ENCODE assay signal across 7 cellular contexts in genomic region chr6:36131517-36132220, GRCh38. TPM values are rescaled to one million over a fixed set of nuclear protein-coding genes. Genes with fewer than 3 reads are reported as not detected.
A peak's percentile ranks its signal among the peaks of the same experiment; 100 is the strongest.
DNase-seq lines count a peak whose midpoint lies in the region; ATAC-seq and TF ChIP-seq lines count a peak whose summit lies in the region.

No MANE protein-coding gene starts in this region.

- CTCF ChIA-PET in HEK293 (lab: Yijun Ruan, JAX): interaction anchor here (0.6 to 1.6 kb wide), 6 partner anchors 8 to 250 kb away, joined by 3 to 6 read pairs (median 4); no protein-coding TSS in a partner anchor

- H3K4me1 ChIP-seq in HEK293 (ENCODE audit: control insufficient read depth, insufficient read depth, low read length) (peaks cover 13% of the 10 kb centered on the region), Loucy (ENCODE audit: insufficient read depth, low read length, poor library complexity, severe bottlenecking) (peaks cover 28% of the 10 kb centered on the region), mucosa of stomach (ENCODE audit: control insufficient read depth, insufficient read depth, low read length) (peaks cover 16% of the 10 kb centered on the region), testis (peaks cover 37% of the 10 kb centered on the region)

- WGBS in testis, 2 donors: 3 to 10% methylated on average over 6 to 8 of the region's 8 CpGs

- H3K4me3 ChIP-seq in HEK293 (ENCODE audit: low read depth, low read length) (no peak overlapping the region), Loucy (ENCODE audit: low read length, poor library complexity, severe bottlenecking) (peak overlapping the region; percentile 0), mucosa of stomach (ENCODE audit: low read length) (peak overlapping the region; percentile 71), testis (peak overlapping the region in 1 of 2 donors; percentile 66)

- TF ChIP-seq POLR2A in testis (IDR thresholded peaks at IDR 0.05): no peak

- peak; percentile 90 for ATAC-seq in GM18502 (IDR thresholded peaks at IDR 0.05; ENCODE audit: poor library complexity, unreplicated experiment)

- intact Hi-C loops in testis (cut with DNase I; ENCODE audit: low total_unique reads): no loop called here

- no peaks in the 10 kb centered on the region for H3K79me2 ChIP-seq in Loucy (ENCODE audit: insufficient read depth, low read length)

- DNase-seq in UCSD-AML1 (lab: John Stamatoyannopoulos, UW; ENCODE audit: unreplicated experiment) (peak; percentile 45), testis (peak; percentile 83)
- peak; percentile 33 for DNase-seq in effector CD4-positive, alpha-beta T cell

- no peaks in the 10 kb centered on the region for H3F3A ChIP-seq in Loucy (ENCODE audit: low read depth)

- H3K36me3 ChIP-seq in HEK293 (ENCODE audit: control insufficient read depth in 2 of 2, insufficient read depth in 1 of 2, low read length in 2 of 2) (no peaks in the 10 kb centered on the region), Loucy (ENCODE audit: insufficient read depth, low read length) (no peaks in the 10 kb centered on the region), mucosa of stomach (ENCODE audit: control insufficient read depth, insufficient read depth, low read length) (peaks cover 4% of the 10 kb centered on the region), testis (ENCODE audit: low read depth, missing control alignments) (no peaks in the 10 kb centered on the region)

- H4K20me1 ChIP-seq in Loucy (ENCODE audit: insufficient read depth, low read length, poor library complexity, severe bottlenecking): no peaks in the 10 kb centered on the region

- H3K27ac ChIP-seq in HEK293 (ENCODE audit: extremely low read depth, low read depth, low read length) (peak overlapping the region; percentile 76), testis (peak overlapping the region; percentile 81 to 83)

- H2AFZ ChIP-seq in Loucy (ENCODE audit: low read length): no peak overlapping the region

- TF ChIP-seq CTCF in HEK293 (tag by site-specific recombination; IDR thresholded peaks at IDR 0.05) (no peak), Loucy (conservative IDR thresholded peaks at IDR 0.05; ENCODE audit: low read length) (no peak), testis (IDR thresholded peaks at IDR 0.05) (no peak)

- peak overlapping the region; percentile 36 for H3K4me2 ChIP-seq in Loucy (ENCODE audit: low read depth, low read length, poor library complexity, severe bottlenecking)

- POLR2A ChIA-PET in HEK293 (lab: Yijun Ruan, JAX): interaction anchor here (1.2 to 1.3 kb wide), 2 partner anchors 63 to 238 kb away, joined by 3 read pairs; no protein-coding TSS in a partner anchor

- H3K9me2 ChIP-seq in Loucy (replicated peaks; ENCODE audit: low read depth, low read length): no peaks in the 10 kb centered on the region

- H3K9ac ChIP-seq in Loucy (ENCODE audit: low read depth, low read length, poor library complexity, severe bottlenecking) (no peak overlapping the region), mucosa of stomach (ENCODE audit: low read length) (peak overlapping the region; percentile 91)

- H3K27me3 ChIP-seq in Loucy (ENCODE audit: insufficient read depth, low read length, poor library complexity, severe bottlenecking): no peaks in the 10 kb centered on the region
- H3K27me3 ChIP-seq in mucosa of stomach (ENCODE audit: control insufficient read depth, insufficient read depth, low read length): no peaks in the 10 kb centered on the region
- no peaks in the 10 kb centered on the region for H3K27me3 ChIP-seq in testis

- H3K9me3 ChIP-seq in HEK293 (ENCODE audit: control insufficient read depth, insufficient read depth, low read depth, low read length) (no peaks in the 10 kb centered on the region), Loucy (ENCODE audit: insufficient read depth, low read depth, low read length) (no peaks in the 10 kb centered on the region), mucosa of stomach (ENCODE audit: control insufficient read depth, low read length) (no peaks in the 10 kb centered on the region), testis (no peaks in the 10 kb centered on the region)

TF ChIP-seq in HEK293, 187 proteins besides CTCF, POLR2A, EP300 and RAD21:
- TF ChIP-seq ZNF660 (tag by site-specific recombination; IDR thresholded peaks at IDR 0.05) (0 out of 2 replicates have a peak, but pooled peaks have one; percentile 56), ZSCAN16 (tag by site-specific recombination; IDR thresholded peaks at IDR 0.05) (peak; percentile 94), GFI1B (tag by site-specific recombination; IDR thresholded peaks at IDR 0.05) (peak; percentile 89), ZNF19 (tag by site-specific recombination; IDR thresholded peaks at IDR 0.05; ENCODE audit: low read depth) (no peak), ZNF488 (tag by site-specific recombination; IDR thresholded peaks at IDR 0.05) (no peak), BCL6B (tag by site-specific recombination; IDR thresholded peaks at IDR 0.05) (peak; percentile 55; the same call in 1 of the 2 replicates), ZNF623 (tag by site-specific recombination; IDR thresholded peaks at IDR 0.05) (no peak), ZNF155 (tag by site-specific recombination; IDR thresholded peaks at IDR 0.05) (no peak), ZNF174 (tag by site-specific recombination; IDR thresholded peaks at IDR 0.05) (no peak), ZBTB17 (tag by site-specific recombination; IDR thresholded peaks at IDR 0.05) (0 out of 2 replicates have a peak, but pooled peaks have one; percentile 15), TRIM28 (IDR thresholded peaks at IDR 0.05; ENCODE audit: borderline replicate concordance, low read length) (peak; percentile 84), OSR2 (tag by site-specific recombination; IDR thresholded peaks at IDR 0.05) (peak; percentile 78), HOXA7 (CRISPR knock-in tag; IDR thresholded peaks at IDR 0.05; ENCODE audit: borderline replicate concordance) (no peak)

RNA-seq across cellular contexts. Expression of gene MAPK13, which starts 1.4 kb away (rescaled TPM):
- 10 to 100 TPM; 57.5 to 61.7 TPM for total RNA-seq in testis
- 109 TPM for polyA plus RNA-seq in testis (ENCODE audit: insufficient read depth, low read depth, low replicate concordance)

Comparison
In these comparisons a context has a peak if more than half of its experiments do, and no peak if none do; other contexts are left out.
1. DNase-seq: peak in every context shown above with its lines; median percentile 83 in testis; 45 in UCSD-AML1; 33 in effector CD4-positive, alpha-beta T cell.